1 cellular context compared by ENCODE assay signal in the genomic region with DNA sequence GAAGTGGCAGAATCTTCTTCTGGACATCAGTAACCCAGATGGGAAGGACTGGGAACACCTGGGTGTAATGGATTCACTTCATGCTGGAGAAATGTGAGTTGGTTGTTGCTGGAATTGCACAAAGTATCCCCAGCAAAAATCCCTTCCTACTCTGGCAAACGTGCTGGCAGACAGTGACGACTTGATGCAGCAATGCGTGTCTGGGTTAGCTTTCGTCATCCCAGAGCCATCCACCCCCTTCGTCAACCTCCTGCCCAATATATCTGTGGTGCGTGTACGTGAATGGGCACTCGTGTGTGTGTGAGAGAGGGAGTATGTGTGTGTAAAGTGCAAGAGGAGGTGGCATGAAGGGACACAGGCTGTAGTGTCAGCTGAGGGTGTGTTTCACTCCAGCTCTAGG.
TF ChIP-seq lines count a peak whose summit lies in the region.

No MANE protein-coding gene starts in this region.

TF ChIP-seq in H1, 55 proteins besides CTCF, POLR2A, EP300 and RAD21:
- TF ChIP-seq FOSL1 (IDR thresholded peaks at IDR 0.05; ENCODE audit: insufficient read depth, low read depth, low read length) (no peak), BACH1 (IDR thresholded peaks at IDR 0.05; ENCODE audit: low read length) (no peak), POLR2AphosphoS5 (IDR thresholded peaks at IDR 0.05; ENCODE audit: low read depth, low read length) (no peak), EZH2 (IDR thresholded peaks at IDR 0.05; ENCODE audit: low read depth, low read length, severe bottlenecking) (no peak), RBBP5 (IDR thresholded peaks at IDR 0.05; ENCODE audit: borderline replicate concordance, low read depth, low read length) (no peak), TAF7 (optimal IDR thresholded peaks at IDR 0.05; ENCODE audit: borderline replicate concordance, low read depth, low read length) (no peak), JUN (IDR thresholded peaks at IDR 0.05; ENCODE audit: low read depth, low read length) (no peak), KDM5A (IDR thresholded peaks at IDR 0.05; ENCODE audit: low read length) (no peak), KDM1A (IDR thresholded peaks at IDR 0.05; ENCODE audit: borderline replicate concordance, low read length) (no peak), ASH2L (IDR thresholded peaks at IDR 0.05; ENCODE audit: low read length) (no peak), TCF12 (IDR thresholded peaks at IDR 0.05; ENCODE audit: low read depth, low read length) (no peak), USF2 (IDR thresholded peaks at IDR 0.05; ENCODE audit: low read length) (no peak), BCL11A (IDR thresholded peaks at IDR 0.05; ENCODE audit: low read depth in 2 of 2, low read length in 2 of 2) (no peak), POU5F1 (IDR thresholded peaks at IDR 0.05; ENCODE audit: low read depth, low read length) (no peak), CHD1 (IDR thresholded peaks at IDR 0.05; ENCODE audit: low read depth, low read length) (no peak), SIX5 (IDR thresholded peaks at IDR 0.05; ENCODE audit: low read depth, low read length) (no peak), HDAC2 (IDR thresholded peaks at IDR 0.05; ENCODE audit: borderline replicate concordance in 1 of 2, low read depth in 2 of 2, low read length in 2 of 2) (no peak)
- TF ChIP-seq, protein P1, sequence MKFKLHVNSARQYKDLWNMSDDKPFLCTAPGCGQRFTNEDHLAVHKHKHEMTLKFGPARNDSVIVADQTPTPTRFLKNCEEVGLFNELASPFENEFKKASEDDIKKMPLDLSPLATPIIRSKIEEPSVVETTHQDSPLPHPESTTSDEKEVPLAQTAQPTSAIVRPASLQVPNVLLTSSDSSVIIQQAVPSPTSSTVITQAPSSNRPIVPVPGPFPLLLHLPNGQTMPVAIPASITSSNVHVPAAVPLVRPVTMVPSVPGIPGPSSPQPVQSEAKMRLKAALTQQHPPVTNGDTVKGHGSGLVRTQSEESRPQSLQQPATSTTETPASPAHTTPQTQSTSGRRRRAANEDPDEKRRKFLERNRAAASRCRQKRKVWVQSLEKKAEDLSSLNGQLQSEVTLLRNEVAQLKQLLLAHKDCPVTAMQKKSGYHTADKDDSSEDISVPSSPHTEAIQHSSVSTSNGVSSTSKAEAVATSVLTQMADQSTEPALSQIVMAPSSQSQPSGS (IDR thresholded peaks at IDR 0.05; ENCODE audit: low read length), result no peak
